ENCODE assay signal across 7 cellular contexts in the genomic region with DNA sequence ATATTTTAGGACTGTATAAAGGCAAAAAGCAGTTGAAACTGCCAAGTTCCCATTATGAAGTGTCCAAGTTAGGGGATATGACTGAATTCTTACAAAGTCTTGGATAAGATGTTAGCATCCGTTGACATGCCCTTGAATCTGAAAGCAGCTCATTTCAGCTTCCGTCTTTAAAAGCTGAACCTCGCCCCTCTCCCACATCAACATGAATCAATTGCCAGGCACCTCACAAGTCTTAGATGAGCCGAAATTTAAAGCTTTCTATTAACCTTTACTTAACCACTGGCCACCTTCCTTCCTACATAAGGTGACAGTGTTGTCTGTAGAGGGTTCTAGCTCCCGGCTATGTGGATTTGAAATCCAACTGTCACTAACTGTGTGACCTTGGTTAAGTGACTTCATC. TPM values are rescaled to one million over a fixed set of nuclear protein-coding genes. Genes with fewer than 3 reads are reported as not detected.
DNase-seq lines count a peak whose midpoint lies in the region; ATAC-seq and TF ChIP-seq lines count a peak whose summit lies in the region.

No MANE protein-coding gene starts in this region.

- WGBS in H9 (ENCODE audit: extremely low coverage, insufficient read length, low lambda C conversion rate): no CpG with 5 or more reads among the region's 5 CpGs
- 0% methylated on average over 5 of the region's 5 CpGs for WGBS in esophagus muscularis mucosa
- WGBS in ovary, 3 donors: 0 to 3% (median 0%) methylated on average over 5 of the region's 5 CpGs

- TF ChIP-seq EP300 in esophagus muscularis mucosa (IDR thresholded peaks at IDR 0.05): no peak
- TF ChIP-seq EP300 in ovary (IDR thresholded peaks at IDR 0.05): no peak

- peak overlapping the region in 2 of 3 experiments; percentile 93 to 96; a peak in 2 of 7 replicates for H3K27ac Mint-ChIP-seq in H9

- H3K56ac ChIP-seq in H9 (ENCODE audit: insufficient read length, low read depth, low read length): no peak overlapping the region

- peaks cover 14 to 30% (median 27%) of the 10 kb centered on the region in 3 experiments; a peak in 6 of 7 replicates for H3K36me3 Mint-ChIP-seq in H9 (ENCODE audit: insufficient read depth in 1 of 3, low read depth in 3 of 3)

- H3K4me3 ChIP-seq in SJCRH30 (peak overlapping the region; percentile 97), esophagus muscularis mucosa (peak overlapping the region; percentile 78 to 100 (median 95)), ovary (peak overlapping the region; percentile 97)

- no peak overlapping the region for H2BK15ac ChIP-seq in H9 (ENCODE audit: low read depth, low read length)

- TF ChIP-seq CTCF in H9 (conservative IDR thresholded peaks at IDR 0.05) (no peak), esophagus muscularis mucosa (IDR thresholded peaks at IDR 0.05) (no peak), ovary (IDR thresholded peaks at IDR 0.05) (no peak)

- H3K27me3 Mint-ChIP-seq in H9 (ENCODE audit: low read depth): no peaks in the 10 kb centered on the region

- H3K27ac ChIP-seq in H9 (ENCODE audit: insufficient read length, low read depth, low read length) (no peak overlapping the region), SJCRH30 (peak overlapping the region; percentile 88; the same call in 1 of the 2 replicates), esophagus muscularis mucosa (replicated peaks in 1 of 4) (peak overlapping the region; percentile 89 to 96 (median 94)), ovary (no peak overlapping the region)

- H3K4me2 ChIP-seq in H9 (ENCODE audit: insufficient read depth, insufficient read length, low read length): peak overlapping the region; percentile 91

- H3K9me3 ChIP-seq in H9 (ENCODE audit: control insufficient read depth, low read depth, low read length): no peaks in the 10 kb centered on the region
- no peaks in the 10 kb centered on the region for H3K9me3 ChIP-seq in SJCRH30 (replicated peaks)
- H3K9me3 ChIP-seq in esophagus muscularis mucosa: no peaks in the 10 kb centered on the region
- H3K9me3 ChIP-seq in ovary: no peaks in the 10 kb centered on the region

- H4K91ac ChIP-seq in H9 (ENCODE audit: insufficient read length, low read depth, low read length): no peak overlapping the region

- H3T11ph ChIP-seq in H9 (ENCODE audit: low read length): no peak overlapping the region

- H4K8ac ChIP-seq in H9 (replicated peaks; ENCODE audit: insufficient read length, low read depth, low read length): no peak overlapping the region

- H3K23ac ChIP-seq in H9 (ENCODE audit: insufficient read length, low read depth, low read length): no peak overlapping the region

- no peak overlapping the region for H3K14ac ChIP-seq in H9 (ENCODE audit: insufficient read depth, low read length)

- H3K36me3 ChIP-seq in SJCRH30: peaks cover 24% of the 10 kb centered on the region
- H3K36me3 ChIP-seq in esophagus muscularis mucosa: no peaks in the 10 kb centered on the region
- H3K36me3 ChIP-seq in ovary: no peaks in the 10 kb centered on the region

- no peak overlapping the region for H3K18ac ChIP-seq in H9 (ENCODE audit: insufficient read length, low read depth, low read length)

- no peak overlapping the region for H4K5ac ChIP-seq in H9 (ENCODE audit: insufficient read length, low read depth, low read length)

- H3K4me3 Mint-ChIP-seq in H9: peak overlapping the region; percentile 97 to 99

- H2BK5ac ChIP-seq in H9 (ENCODE audit: insufficient read length, low read length): no peak overlapping the region

- peaks cover under 1% of the 10 kb centered on the region for H3K79me1 ChIP-seq in H9 (ENCODE audit: insufficient read depth, low read depth, low read length, poor library complexity, severe bottlenecking)

- H3K4ac ChIP-seq in H9 (ENCODE audit: low read depth, low read length): no peak overlapping the region

- H2BK20ac ChIP-seq in H9 (ENCODE audit: low read depth, low read length, poor library complexity, severe bottlenecking): no peak overlapping the region

- H3K4me1 ChIP-seq in H9 (ENCODE audit: insufficient read depth, low read length): peaks cover 5% of the 10 kb centered on the region; the same call in 1 of the 2 replicates
- H3K4me1 ChIP-seq in SJCRH30: peaks cover 6% of the 10 kb centered on the region; the same call in 1 of the 2 replicates
- peaks cover 59 to 77% (median 67%) of the 10 kb centered on the region in 4 donors for H3K4me1 ChIP-seq in esophagus muscularis mucosa
- peaks cover 18% of the 10 kb centered on the region for H3K4me1 ChIP-seq in ovary (ENCODE audit: insufficient read depth)

- no peak overlapping the region for H2AK5ac ChIP-seq in H9 (ENCODE audit: insufficient read length, low read length)

- H2BK120ac ChIP-seq in H9 (ENCODE audit: low read depth, low read length, poor library complexity, severe bottlenecking): no peak overlapping the region

- H3K23me2 ChIP-seq in H9 (ENCODE audit: insufficient read length, low read depth, low read length, poor library complexity, severe bottlenecking): peaks cover 24% of the 10 kb centered on the region

- no peak overlapping the region for H2BK12ac ChIP-seq in H9 (ENCODE audit: insufficient read length, low read depth, low read length)

- no peaks in the 10 kb centered on the region for H3K27me3 ChIP-seq in H9 (ENCODE audit: insufficient read depth, low read length)
- no peaks in the 10 kb centered on the region for H3K27me3 ChIP-seq in SJCRH30
- no peaks in the 10 kb centered on the region for H3K27me3 ChIP-seq in esophagus muscularis mucosa
- no peaks in the 10 kb centered on the region for H3K27me3 ChIP-seq in ovary

- TF ChIP-seq POLR2A in esophagus muscularis mucosa (IDR thresholded peaks at IDR 0.05; ENCODE audit: low read depth): no peak
- no peak for TF ChIP-seq POLR2A in ovary (IDR thresholded peaks at IDR 0.05)

- DNase-seq in H9 (no peak), SJCRH30 (no peak), esophagus muscularis mucosa (ENCODE audit: extremely low spot score) (no peak), ovary (no peak), G401 (ENCODE audit: low spot score) (no peak)

- peaks cover 0 to 2% of the 10 kb centered on the region in 2 experiments; a peak in 1 of 5 replicates for H3K9me3 Mint-ChIP-seq in H9

- ATAC-seq in GM18907 (IDR thresholded peaks at IDR 0.05; ENCODE audit: unreplicated experiment) (no peak), GM18502 (IDR thresholded peaks at IDR 0.05; ENCODE audit: poor library complexity, unreplicated experiment) (no peak)

- H2AFZ ChIP-seq in H9 (ENCODE audit: low read length): no peak overlapping the region

- H4K20me1 ChIP-seq in H9 (ENCODE audit: control insufficient read depth, insufficient read depth, insufficient read length): no peaks in the 10 kb centered on the region

- in situ Hi-C loops in G401 (cut with HindIII; ENCODE audit: low sequenced_read_pairs): no loop called here

- H3K79me2 ChIP-seq in H9 (ENCODE audit: insufficient read depth, low read length): peaks cover 52% of the 10 kb centered on the region

- peak overlapping the region; percentile 99 for H3K9ac ChIP-seq in H9 (ENCODE audit: extremely low read depth, insufficient read length, low read length)

- H3K4me1 Mint-ChIP-seq in H9: peaks cover 44 to 47% of the 10 kb centered on the region in 2 experiments

- intact Hi-C loops in esophagus muscularis mucosa (cut with DNase I): loop anchor here (5.0 kb wide), 1 partner anchor 146 kb away; no protein-coding TSS in a partner anchor
- intact Hi-C loops in ovary (cut with DNase I): no loop called here

RNA-seq across cellular contexts. Expression of a gene that starts 1.3 kb away (rescaled TPM):
- total RNA-seq in H9 (2021): 286 and 290 TPM in 2 replicates
- total RNA-seq in SJCRH30 (2014; rRNA removed; shearing (Covaris generic)): 202 and 218 TPM in 2 replicates
- 100 to 1,000 TPM in 3 of 4 donors, 10 to 100 TPM in 1; 92.2 to 120 (median 101) TPM for total RNA-seq in esophagus muscularis mucosa
- total RNA-seq in ovary: 100 to 1,000 TPM; 102 to 143 (median 126) TPM
- polyA plus RNA-seq in ovary: 100 to 1,000 TPM in 1 of 2 donors, 10 to 100 TPM in 1; 94.4 to 158 TPM
- 134 and 200 TPM in 2 replicates for total RNA-seq in G401 (2014; rRNA removed; shearing (Covaris generic))

RNA-seq across cellular contexts. Expression of a gene that starts 52.5 kb away (rescaled TPM):
- total RNA-seq in H9 (2021): 5.2 and 5.5 TPM in 2 replicates
- 2.7 and 2.8 TPM in 2 replicates for total RNA-seq in SJCRH30 (2014; rRNA removed; shearing (Covaris generic))
- 1 to 10 TPM; 5.4 to 8.9 (median 7.1) TPM for total RNA-seq in esophagus muscularis mucosa
- 10 to 100 TPM in 5 of 7 donors, 1 to 10 TPM in 2; 6.4 to 14.5 (median 10.5) TPM for total RNA-seq in ovary
- 10 to 100 TPM; 14.6 to 19.4 TPM for polyA plus RNA-seq in ovary
- not detected in 2 replicates for total RNA-seq in G401 (2014; rRNA removed; shearing (Covaris generic))

Comparison
In these comparisons a context has a peak if more than half of its experiments do, and no peak if none do; other contexts are left out.
1. H3K27ac ChIP-seq: peak in SJCRH30 (single experiment) and esophagus muscularis mucosa (4 of 4); none in H9 (single experiment) and ovary (0 of 2).
2. Peak in every context shown above with its lines, with median percentiles within 50 percentile points of each other: H3K4me3 ChIP-seq.